In genomic region chr20:19275038-19275629, GRCh38 we compare ENCODE assay signal across 11 cellular contexts.
DNase-seq lines count a peak whose midpoint lies in the region; ATAC-seq, FAIRE-seq and TF ChIP-seq lines count a peak whose summit lies in the region.
"Had no signal": no experiment of that assay in that cellular context is flagged by ENCODE, and none has a peak within 500 bp of the region (broad histone marks: within the 10 kb centered on the region; RNA-seq: fewer than 3 reads in every experiment).

No MANE protein-coding gene starts in this region.

- no peaks in the 10 kb centered on the region for H3K36me3 ChIP-seq in lung (ENCODE audit: control insufficient read depth in 2 of 2, insufficient read depth in 2 of 2, low read length in 2 of 2)
- H3K36me3 ChIP-seq in suprapubic skin, result no peaks in the 10 kb centered on the region

- no peak for TF ChIP-seq POLR2A in NB4 (IDR thresholded peaks at IDR 0.05; ENCODE audit: extremely low read depth, insufficient read length)
- TF ChIP-seq POLR2A in suprapubic skin (IDR thresholded peaks at IDR 0.05), result no peak

- FAIRE-seq in RCC 7860 (lab: Jason Lieb, UNC), result no peak
- FAIRE-seq: GM12878 had no signal

- TF ChIP-seq EP300 in suprapubic skin (IDR thresholded peaks at IDR 0.05), result no peak

- H3K27me3 ChIP-seq in lung (ENCODE audit: control insufficient read depth, insufficient read depth) (no peaks in the 10 kb centered on the region), suprapubic skin (no peaks in the 10 kb centered on the region)

- 16 to 33% methylated on average over 3 of the region's 3 CpGs for WGBS in lung, 2 donors
- 54% methylated on average over 3 of the region's 3 CpGs for WGBS in suprapubic skin

- no peak for ATAC-seq in lung (ENCODE audit: insufficient read depth, low FRiP score)
- ATAC-seq: GM12878 had no signal

- H3K9me3 ChIP-seq in lung (ENCODE audit: control insufficient read depth in 2 of 2, insufficient read depth in 1 of 2, low read length in 1 of 2) (no peaks in the 10 kb centered on the region), suprapubic skin (no peaks in the 10 kb centered on the region)

- no peak for TF ChIP-seq CTCF in NB4 (IDR thresholded peaks at IDR 0.05; ENCODE audit: low read depth, low read length)
- TF ChIP-seq CTCF in VCaP (conservative IDR thresholded peaks at IDR 0.05), result no peak
- TF ChIP-seq CTCF in lung (IDR thresholded peaks at IDR 0.05; ENCODE audit: control extremely low read depth, extremely low read depth), result no peak
- TF ChIP-seq CTCF in suprapubic skin (IDR thresholded peaks at IDR 0.05), result no peak

- peak overlapping the region; percentile 77 for H3K27ac ChIP-seq in VCaP
- H3K27ac ChIP-seq in lung (ENCODE audit: low read depth in 1 of 2, low read length in 1 of 2), result peak overlapping the region in 1 of 2 donors; percentile 72
- peak overlapping the region; percentile 77 for H3K27ac ChIP-seq in suprapubic skin

- no peak overlapping the region for H3K4me3 ChIP-seq in NB4 (ENCODE audit: low read depth, low read length)
- no peak overlapping the region for H3K4me3 ChIP-seq in lung
- no peak overlapping the region for H3K4me3 ChIP-seq in suprapubic skin
- H3K4me3 ChIP-seq: GM12878 had no signal

- DNase-seq in NB4 (ENCODE audit: low read depth), result peak; percentile 79
- DNase-seq in lung (ENCODE audit: low spot score), result peak; percentile 30
- DNase-seq in suprapubic skin (ENCODE audit: low spot score in 2 of 2), result no peak
- no peak for DNase-seq in NCI-H345 treated with DMSO at 0.1 percent for 48 hours (lab: John Stamatoyannopoulos, UW; ENCODE audit: unreplicated experiment)
- no peak for DNase-seq in NK-92 (lab: John Stamatoyannopoulos, UW; ENCODE audit: unreplicated experiment)
- no peak for DNase-seq in RCC 7860 (ENCODE audit: low spot score)
- DNase-seq: NCI-H187; occipital lobe; stimulated activated CD4-positive, alpha-beta T cell treated with anti-CD3 and anti-CD28 coated beads, Interleukin-15, amount 100 ng/mL, for 24 hours had no signal

- peaks cover 0 to 13% of the 10 kb centered on the region in 2 donors for H3K4me1 ChIP-seq in lung (ENCODE audit: control insufficient read depth in 2 of 2, insufficient read depth in 2 of 2, low read length in 2 of 2)
- peaks cover 33% of the 10 kb centered on the region for H3K4me1 ChIP-seq in suprapubic skin

Comparison
In these comparisons a context has a peak if more than half of its experiments do, and no peak if none do; other contexts are left out.
1. DNase-seq: peak in NB4 (single experiment) and lung (single experiment); none in suprapubic skin (0 of 2), NCI-H345 treated with DMSO at 0.1 percent for 48 hours (single experiment), NK-92 (single experiment) and RCC 7860 (single experiment).